8 cellular contexts compared by ENCODE assay signal in genomic region chr3:99878005-99878404, GRCh38.
A peak's percentile ranks its signal among the peaks of the same experiment; 100 is the strongest.
DNase-seq lines count a peak whose midpoint lies in the region; ATAC-seq, FAIRE-seq and TF ChIP-seq lines count a peak whose summit lies in the region.

No MANE protein-coding gene starts in this region.

- H3K27ac ChIP-seq in heart left ventricle = peak overlapping the region in 11 of 12 donors; percentile 6 to 97 (median 95)
- peak overlapping the region; percentile 95 to 98 for H3K27ac ChIP-seq in uterus

- ATAC-seq in heart left ventricle (peak in 1 of 4 donors; percentile 37), HG03095 (IDR thresholded peaks at IDR 0.05; ENCODE audit: unreplicated experiment) (no peak)

- intact Hi-C loops in heart left ventricle (cut with DNase I) = loop anchor here in 7 of 10 donors (5.0 to 10.0 kb wide), 9 partner anchors 44 to 179 kb away; no protein-coding TSS in a partner anchor
- intact Hi-C loops in cardiac septum (cut with DNase I) = no loop called here
- intact Hi-C loops in uterus (cut with DNase I; ENCODE audit: low total_unique reads) = no loop called here

- H3K4me3 ChIP-seq in heart left ventricle = no peak overlapping the region
- H3K4me3 ChIP-seq in uterus = no peak overlapping the region

- H3K9me3 ChIP-seq in heart left ventricle (no peaks in the 10 kb centered on the region), uterus (no peaks in the 10 kb centered on the region)

- no peak for DNase-seq in heart left ventricle
- no peak for DNase-seq in cardiac septum (ENCODE audit: low spot score)
- DNase-seq in HTR-8/SVneo (ENCODE audit: insufficient read length, low spot score) = peak; percentile 68
- peak; percentile 66 for DNase-seq in fibroblast of peridontal ligament (ENCODE audit: extremely low read depth)
- DNase-seq in uterus = peak in 1 of 2 donors; percentile 36
- DNase-seq in NCI-H510A treated with DMSO at 0.1 percent for 48 hours (lab: John Stamatoyannopoulos, UW) = no peak
- DNase-seq in NOMO-1 (lab: John Stamatoyannopoulos, UW; ENCODE audit: unreplicated experiment in 2 of 2) = no peak

- peak in 1 of 2 donors; percentile 37 for TF ChIP-seq POLR2A in heart left ventricle (IDR thresholded peaks at IDR 0.05)
- TF ChIP-seq POLR2A in uterus (IDR thresholded peaks at IDR 0.05) = peak in 1 of 2 donors; percentile 25

- 95 to 100% (median 98%) methylated on average over 1 of the region's 1 CpG for WGBS in heart left ventricle, 4 donors

- H3K36me3 ChIP-seq in heart left ventricle (no peaks in the 10 kb centered on the region), uterus (no peaks in the 10 kb centered on the region)

- H3K4me1 ChIP-seq in heart left ventricle = peaks cover 3 to 76% (median 21%) of the 10 kb centered on the region in 12 donors
- H3K4me1 ChIP-seq in uterus = no peaks in the 10 kb centered on the region

- H3K27me3 ChIP-seq in heart left ventricle (no peaks in the 10 kb centered on the region), uterus (no peaks in the 10 kb centered on the region)

- peak; percentile 46 for FAIRE-seq in HTR-8/SVneo (lab: Jason Lieb, UNC)

- TF ChIP-seq CTCF in heart left ventricle (IDR thresholded peaks at IDR 0.05) = no peak
- no peak for TF ChIP-seq CTCF in uterus (IDR thresholded peaks at IDR 0.05)

Comparison
In these comparisons a context has a peak if more than half of its experiments do, and no peak if none do; other contexts are left out.
1. intact Hi-C loops: an anchor here in heart left ventricle (5.0 to 10.0 kb wide); none called in cardiac septum and uterus.
2. DNase-seq: peak in HTR-8/SVneo (single experiment) and fibroblast of peridontal ligament (single experiment); none in heart left ventricle (0 of 5), cardiac septum (single experiment), NCI-H510A treated with DMSO at 0.1 percent for 48 hours (single experiment) and NOMO-1 (0 of 2).